1 cellular context compared by ENCODE assay signal in genomic region chr6:28104392-28105250, GRCh38.
TF ChIP-seq lines count a peak whose summit lies in the region.

No MANE protein-coding gene starts in this region.

TF ChIP-seq in GM12878, 131 proteins besides CTCF, POLR2A, EP300 and RAD21 (continued from another document):
- peak; percentile 79 for TF ChIP-seq ELK1 (IDR thresholded peaks at IDR 0.05; ENCODE audit: low read depth, low read length)
- peak; percentile 39 for TF ChIP-seq CREB1 (IDR thresholded peaks at IDR 0.05; ENCODE audit: low read depth)
- peak; percentile 65; the same call in 1 of the 2 replicates for TF ChIP-seq PKNOX1 (IDR thresholded peaks at IDR 0.05)
- peak; percentile 32 for TF ChIP-seq E4F1 (IDR thresholded peaks at IDR 0.05; ENCODE audit: borderline replicate concordance, partially characterized antibody)
- peak; percentile 86 for TF ChIP-seq ZNF687 (IDR thresholded peaks at IDR 0.05)
- TF ChIP-seq SREBF1 (IDR thresholded peaks at IDR 0.05; ENCODE audit: low read length), result peak; percentile 49; the same call in 1 of the 2 replicates
- 0 out of 2 replicates have a peak, but pooled peaks have one; percentile 8 for TF ChIP-seq NRF1 (conservative IDR thresholded peaks at IDR 0.05; ENCODE audit: low read depth, low read length)
- no peak for TF ChIP-seq RAD51 (IDR thresholded peaks at IDR 0.05)
- no peak for TF ChIP-seq NR2C2 (IDR thresholded peaks at IDR 0.05; ENCODE audit: borderline replicate concordance, control insufficient read depth, insufficient read length, low read depth)
- peak; percentile 10; the same call in 1 of the 2 replicates for TF ChIP-seq SPI1 (IDR thresholded peaks at IDR 0.05; ENCODE audit: borderline replicate concordance, insufficient read depth, low read depth, low read length)
- TF ChIP-seq MTA2 (IDR thresholded peaks at IDR 0.05; ENCODE audit: low read depth), result peak; percentile 16; the same call in 1 of the 2 replicates
- TF ChIP-seq, protein P1, sequence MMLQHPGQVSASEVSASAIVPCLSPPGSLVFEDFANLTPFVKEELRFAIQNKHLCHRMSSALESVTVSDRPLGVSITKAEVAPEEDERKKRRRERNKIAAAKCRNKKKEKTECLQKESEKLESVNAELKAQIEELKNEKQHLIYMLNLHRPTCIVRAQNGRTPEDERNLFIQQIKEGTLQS (IDR thresholded peaks at IDR 0.05; ENCODE audit: borderline replicate concordance, extremely low read depth, low read depth, low read length), result no peak
- TF ChIP-seq EGR1 (IDR thresholded peaks at IDR 0.05; ENCODE audit: borderline replicate concordance in 1 of 2, low read depth in 2 of 2, low read length in 2 of 2), result no peak
- peak; percentile 40 for TF ChIP-seq RUNX3 (IDR thresholded peaks at IDR 0.05; ENCODE audit: low read length)
- TF ChIP-seq, protein P2, sequence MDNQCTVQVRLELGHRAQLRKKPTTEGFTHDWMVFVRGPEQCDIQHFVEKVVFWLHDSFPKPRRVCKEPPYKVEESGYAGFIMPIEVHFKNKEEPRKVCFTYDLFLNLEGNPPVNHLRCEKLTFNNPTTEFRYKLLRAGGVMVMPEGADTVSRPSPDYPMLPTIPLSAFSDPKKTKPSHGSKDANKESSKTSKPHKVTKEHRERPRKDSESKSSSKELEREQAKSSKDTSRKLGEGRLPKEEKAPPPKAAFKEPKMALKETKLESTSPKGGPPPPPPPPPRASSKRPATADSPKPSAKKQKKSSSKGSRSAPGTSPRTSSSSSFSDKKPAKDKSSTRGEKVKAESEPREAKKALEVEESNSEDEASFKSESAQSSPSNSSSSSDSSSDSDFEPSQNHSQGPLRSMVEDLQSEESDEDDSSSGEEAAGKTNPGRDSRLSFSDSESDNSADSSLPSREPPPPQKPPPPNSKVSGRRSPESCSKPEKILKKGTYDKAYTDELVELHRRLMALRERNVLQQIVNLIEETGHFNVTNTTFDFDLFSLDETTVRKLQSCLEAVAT (IDR thresholded peaks at IDR 0.05), result peak; percentile 81
- TF ChIP-seq MTA3 (IDR thresholded peaks at IDR 0.05; ENCODE audit: borderline replicate concordance, low read length), result peak; percentile 41; the same call in 1 of the 2 replicates
- peak; percentile 36 for TF ChIP-seq MEF2B (IDR thresholded peaks at IDR 0.05; ENCODE audit: partially characterized antibody, poor library complexity, severe bottlenecking)
- peak; percentile 77 for TF ChIP-seq CREM (IDR thresholded peaks at IDR 0.05; ENCODE audit: low read depth)
- peak; percentile 89 for TF ChIP-seq POLR2AphosphoS5 (IDR thresholded peaks at IDR 0.05; ENCODE audit: low read length)
- peak; percentile 92 for TF ChIP-seq GATAD2B (conservative IDR thresholded peaks at IDR 0.05; ENCODE audit: low read depth)
- 0 out of 2 replicates have a peak, but pooled peaks have one; percentile 25 for TF ChIP-seq IRF4 (IDR thresholded peaks at IDR 0.05; ENCODE audit: low read depth, low read length)
- peak; percentile 74; the same call in 1 of the 2 replicates for TF ChIP-seq YY1 (IDR thresholded peaks at IDR 0.05; ENCODE audit: low read depth, low read length)
- peak; percentile 57 for TF ChIP-seq HCFC1 (IDR thresholded peaks at IDR 0.05; ENCODE audit: low read length)
- TF ChIP-seq SP1 (IDR thresholded peaks at IDR 0.05; ENCODE audit: low read depth, low read length), result no peak
